ENCODE assay signal across 12 cellular contexts in the genomic region with DNA sequence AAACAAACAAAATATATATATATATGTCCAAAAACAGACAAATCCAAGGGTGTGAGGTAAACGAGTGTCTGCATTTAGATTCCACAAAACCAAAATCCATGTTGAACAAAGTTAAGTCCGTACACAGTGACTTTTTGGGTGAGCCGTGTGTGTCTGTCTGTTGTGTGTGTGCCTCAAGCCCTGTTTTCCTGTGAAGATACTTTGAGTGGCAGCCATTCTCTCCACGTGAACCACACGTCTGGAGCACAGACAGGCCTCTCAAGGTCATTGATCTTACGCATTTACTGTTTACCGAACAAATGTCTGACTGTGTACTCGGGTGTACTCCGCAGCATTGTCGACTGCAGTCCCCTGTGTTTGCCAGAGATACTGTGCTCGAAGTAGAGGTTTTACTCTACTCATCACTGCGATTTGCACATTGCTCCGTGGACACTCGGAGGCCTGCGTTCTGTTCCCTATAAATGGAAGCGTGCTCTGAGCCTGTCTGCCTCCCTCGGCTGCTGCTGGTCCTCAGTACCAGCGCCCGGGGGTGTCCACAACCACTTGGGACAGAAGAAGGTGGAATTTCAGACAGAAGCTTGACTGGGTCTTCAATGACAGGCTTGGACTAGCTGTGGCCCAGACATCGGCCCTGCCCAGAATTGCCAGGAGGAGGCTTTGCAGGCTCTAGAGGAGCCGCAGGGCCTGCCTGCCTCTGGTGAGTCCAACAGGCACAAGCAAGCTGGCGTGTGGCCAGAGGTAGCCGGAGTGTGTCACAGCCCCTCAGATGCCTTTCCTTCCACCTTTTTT. TPM values are rescaled to one million over a fixed set of nuclear protein-coding genes. Genes with fewer than 3 reads are reported as not detected.
DNase-seq lines count a peak whose midpoint lies in the region; ATAC-seq and TF ChIP-seq lines count a peak whose summit lies in the region.
"Had no signal": no experiment of that assay in that cellular context is flagged by ENCODE, and none has a peak within 500 bp of the region (broad histone marks: within the 10 kb centered on the region; RNA-seq: fewer than 3 reads in every experiment).

No MANE protein-coding gene starts in this region.

- peak overlapping the region; percentile 44 for H3K27ac ChIP-seq in A673 (ENCODE audit: low read depth, low read length, poor library complexity, severe bottlenecking)
- peak overlapping the region; percentile 82 for H3K27ac ChIP-seq in RWPE1
- H3K27ac ChIP-seq in neutrophil, result peak overlapping the region; percentile 93

- H3K9me3 ChIP-seq in A673 (ENCODE audit: low read depth, low read length, poor library complexity, severe bottlenecking) (no peaks in the 10 kb centered on the region), neutrophil (no peaks in the 10 kb centered on the region)

- CTCF ChIA-PET in A673 (lab: Charles Lee), result no interaction called here
- CTCF ChIA-PET in RWPE1 (lab: Yijun Ruan, JAX), result no interaction called here

- H3K4me3 ChIP-seq in A673 (ENCODE audit: low read depth, low read length, poor library complexity, severe bottlenecking) (no peak overlapping the region), fibroblast of the aortic adventitia (ENCODE audit: low read depth, low read length) (no peak overlapping the region), neutrophil (ENCODE audit: low read depth in 1 of 2, low read length in 1 of 2) (no peak overlapping the region)

- H3K27me3 ChIP-seq in A673 (replicated peaks; ENCODE audit: insufficient read depth, low read depth, low read length, poor library complexity) (no peaks in the 10 kb centered on the region), neutrophil (no peaks in the 10 kb centered on the region)

- intact Hi-C loops in A673 (cut with micrococcal nuclease; ENCODE audit: unreplicated experiment), result loop anchor here (5.0 kb wide), 1 partner anchor 63 kb away; no protein-coding TSS in a partner anchor

- TSS peak; percentile 22 for BruUV-seq in A673 (replicated peaks; lab: Mats Ljungman, UMichigan)

- TF ChIP-seq CTCF in A673 (conservative IDR thresholded peaks at IDR 0.05; ENCODE audit: low read depth, low read length) (no peak), RWPE1 (conservative IDR thresholded peaks at IDR 0.05; ENCODE audit: low read depth) (no peak), fibroblast of the aortic adventitia (IDR thresholded peaks at IDR 0.05; ENCODE audit: insufficient read depth, low read length) (peak; percentile 12), neutrophil (IDR thresholded peaks at IDR 0.05) (no peak)

- H3K36me3 ChIP-seq in A673 (ENCODE audit: insufficient read depth, low read length, poor library complexity, severe bottlenecking) (peaks cover 4% of the 10 kb centered on the region), neutrophil (peaks cover 48% of the 10 kb centered on the region)

- POLR2A ChIA-PET in A673 (lab: Charles Lee; ENCODE audit: low non-redundant PET) (no interaction called here), RWPE1 (lab: Yijun Ruan, JAX; ENCODE audit: low non-redundant PET) (no interaction called here)

- H3K4me1 ChIP-seq in A673 (ENCODE audit: insufficient read depth, low read length, poor library complexity, severe bottlenecking) (no peaks in the 10 kb centered on the region), neutrophil (ENCODE audit: control insufficient read depth in 1 of 2, insufficient read depth in 1 of 2, low read depth in 1 of 2, low read length in 1 of 2) (peaks cover 72 to 80% of the 10 kb centered on the region in 2 experiments)

- no peak for ATAC-seq in GM21825 (IDR thresholded peaks at IDR 0.05; ENCODE audit: unreplicated experiment)

- DNase-seq in A673 (ENCODE audit: low spot score), result no peak
- DNase-seq in RWPE1 (ENCODE audit: low spot score), result no peak
- DNase-seq in fibroblast of the aortic adventitia (ENCODE audit: low read depth), result peak; percentile 74
- DNase-seq in NK-92 (lab: John Stamatoyannopoulos, UW; ENCODE audit: unreplicated experiment), result no peak
- no peak for DNase-seq in COLO829 (ENCODE audit: low spot score)
- no peak for DNase-seq in DMS114 treated with DMSO at 0.1 percent for 48 hours (lab: John Stamatoyannopoulos, UW; ENCODE audit: unreplicated experiment)
- DNase-seq: CD4-positive, CD25-positive, alpha-beta regulatory T cell; NCI-H2107 had no signal

RNA-seq across cellular contexts. Expression of a gene that starts 22.1 kb away (rescaled TPM):
- total RNA-seq in A673 (2021), result not detected in 2 replicates
- not detected in 2 replicates for total RNA-seq in fibroblast of the aortic adventitia (ENCODE audit: low replicate concordance)
- total RNA-seq: activated CD8-positive, alpha-beta memory T cell treated with anti-CD3 and anti-CD28 coated beads for 36 hours; CD4-positive, CD25-positive, alpha-beta regulatory T cell; subcutaneous adipose tissue had no signal

RNA-seq across cellular contexts. Expression of a gene that starts 39.0 kb away (rescaled TPM):
- total RNA-seq in A673 (2021), result 8.2 and 11.1 TPM in 2 replicates
- total RNA-seq in fibroblast of the aortic adventitia (ENCODE audit: low replicate concordance), result 12.2 and 23.9 TPM in 2 replicates

RNA-seq across cellular contexts. Expression of a gene that starts 54.2 kb away (rescaled TPM):
- total RNA-seq in A673 (2021) (4.8 and 5.2 TPM in 2 replicates), fibroblast of the aortic adventitia (ENCODE audit: low replicate concordance) (2.9 and 7.0 TPM in 2 replicates)
